Comparison of ENCODE assay signal across 8 cellular contexts in genomic region chr7:44122529-44122928, GRCh38. TPM values are rescaled to one million over a fixed set of nuclear protein-coding genes. Genes with fewer than 3 reads are reported as not detected.
DNase-seq lines count a peak whose midpoint lies in the region; ATAC-seq and TF ChIP-seq lines count a peak whose summit lies in the region.

No MANE protein-coding gene starts in this region.

- H3K27me3 ChIP-seq in heart right ventricle (no peaks in the 10 kb centered on the region), vagina (no peaks in the 10 kb centered on the region)

- peaks cover 5% of the 10 kb centered on the region for H3K9me3 Mint-ChIP-seq in memory B cell

- DNase-seq in heart right ventricle (no peak), cardiac septum (ENCODE audit: low spot score) (no peak), astrocyte of the spinal cord (ENCODE audit: low read depth, low spot score) (no peak), memory B cell (ENCODE audit: low spot score in 2 of 2) (no peak), vagina (ENCODE audit: extremely low spot score in 2 of 2) (no peak), lower leg skin (ENCODE audit: low spot score in 2 of 2) (no peak), NCI-H82 treated with DMSO at 0.1 percent for 48 hours (lab: John Stamatoyannopoulos, UW; ENCODE audit: unreplicated experiment) (no peak)

- H3K4me1 ChIP-seq in heart right ventricle (peaks cover 0 to 47% (median 18%) of the 10 kb centered on the region in 9 donors), vagina (peaks cover 26% of the 10 kb centered on the region)

- WGBS in heart right ventricle, 2 donors = 46 to 60% methylated on average over 1 of the region's 1 CpG
- 56 to 57% methylated on average over 1 of the region's 1 CpG for WGBS in lower leg skin, 2 donors

- in situ Hi-C loops in astrocyte of the spinal cord (cut with HindIII; ENCODE audit: low sequenced_read_pairs) = no loop called here

- TF ChIP-seq POLR2A in vagina (IDR thresholded peaks at IDR 0.05) (no peak), lower leg skin (IDR thresholded peaks at IDR 0.05) (no peak)

- H3K4me3 Mint-ChIP-seq in memory B cell = peak overlapping the region; percentile 78

- peaks cover 12% of the 10 kb centered on the region for H3K4me1 Mint-ChIP-seq in memory B cell

- peak overlapping the region in 9 of 10 donors; percentile 80 to 94 (median 89) for H3K27ac ChIP-seq in heart right ventricle
- peak overlapping the region; percentile 73 for H3K27ac ChIP-seq in vagina

- peak overlapping the region; percentile 76 for H3K27ac Mint-ChIP-seq in memory B cell

- H3K9me3 ChIP-seq in heart right ventricle (peaks cover 0 to 7% (median 0%) of the 10 kb centered on the region in 11 donors), vagina (no peaks in the 10 kb centered on the region)

- ATAC-seq in heart right ventricle (no peak), memory B cell (ENCODE audit: low read depth) (no peak), HG03520 (IDR thresholded peaks at IDR 0.05; ENCODE audit: unreplicated experiment) (no peak)

- H3K4me3 ChIP-seq in heart right ventricle = peak overlapping the region; percentile 33 to 90 (median 74)
- H3K4me3 ChIP-seq in astrocyte of the spinal cord (ENCODE audit: low read depth, low read length) = peak overlapping the region; percentile 58
- H3K4me3 ChIP-seq in vagina = peak overlapping the region; percentile 54 to 79
- H3K4me3 ChIP-seq in lower leg skin (ENCODE audit: low read depth, poor library complexity, severe bottlenecking) = no peak overlapping the region

- peaks cover 15% of the 10 kb centered on the region for H3K36me3 Mint-ChIP-seq in memory B cell

- TF ChIP-seq CTCF in heart right ventricle (IDR thresholded peaks at IDR 0.05) = no peak
- no peak for TF ChIP-seq CTCF in astrocyte of the spinal cord (IDR thresholded peaks at IDR 0.05; ENCODE audit: low read depth, low read length)
- TF ChIP-seq CTCF in vagina (IDR thresholded peaks at IDR 0.05) = no peak
- TF ChIP-seq CTCF in lower leg skin (IDR thresholded peaks at IDR 0.05) = no peak

- H3K36me3 ChIP-seq in heart right ventricle (peaks cover 0 to 43% (median 0%) of the 10 kb centered on the region in 9 donors), vagina (peaks cover 0 to 17% of the 10 kb centered on the region in 2 donors)

- intact Hi-C loops in heart right ventricle (cut with DNase I) = loop anchor here in 6 of 10 donors (2.0 to 5.0 kb wide), 5 partner anchors 35 to 80 kb away; partner anchors contain the start of genes POLM (in 4 of the 6) and YKT6 (in 1 of the 6)
- intact Hi-C loops in cardiac septum (cut with DNase I) = loop anchor here (2.0 to 5.0 kb wide), 2 partner anchors 46 to 80 kb away; partner anchors contain the start of gene YKT6
- intact Hi-C loops in vagina (cut with DNase I) = no loop called here
- intact Hi-C loops in lower leg skin (cut with DNase I; ENCODE audit: low total_unique reads) = no loop called here

- no peaks in the 10 kb centered on the region for H3K27me3 Mint-ChIP-seq in memory B cell

RNA-seq across cellular contexts. Expression of gene POLD2, which starts 0.8 kb away (rescaled TPM):
- total RNA-seq in heart right ventricle (10 to 100 TPM; 64.4 to 92.0 (median 76.8) TPM), cardiac septum (88.1 TPM), vagina (42.0 TPM), lower leg skin (10 to 100 TPM; 50.8 to 69.0 (median 58.7) TPM)
- 100 to 1,000 TPM in 1 of 2 donors, 10 to 100 TPM in 1; 89.3 to 150 TPM for polyA plus RNA-seq in heart right ventricle

RNA-seq across cellular contexts. Expression of gene AEBP1, which starts 18.4 kb away (rescaled TPM):
- total RNA-seq in heart right ventricle = 10 to 100 TPM; 14.1 to 31.3 (median 21.6) TPM
- polyA plus RNA-seq in heart right ventricle = 10 to 100 TPM; 18.0 to 33.7 TPM
- 93.1 TPM for total RNA-seq in cardiac septum
- total RNA-seq in vagina = 321 TPM
- 100 to 1,000 TPM in 1 of 4 donors, 10 to 100 TPM in 3; 52.6 to 134 (median 54.6) TPM for total RNA-seq in lower leg skin

RNA-seq across cellular contexts. Expression of gene MYL7, which starts 18.6 kb away (rescaled TPM):
- total RNA-seq in heart right ventricle (1,000 to 10,000 TPM in 7 of 10 donors, 100 to 1,000 TPM in 3; 146 to 6,323 (median 1,764) TPM), cardiac septum (2,493 TPM), vagina (not detected), lower leg skin (not detected)
- polyA plus RNA-seq in heart right ventricle = 1,000 to 10,000 TPM; 1,475 to 2,069 TPM

RNA-seq across cellular contexts. Expression of gene POLM, which starts 40.2 kb away (rescaled TPM):
- total RNA-seq in heart right ventricle (10 to 100 TPM; 10.9 to 28.4 (median 13.5) TPM), cardiac septum (13.9 TPM), vagina (31.4 TPM), lower leg skin (100 to 1,000 TPM in 1 of 4 donors, 10 to 100 TPM in 3; 31.0 to 110 (median 43.6) TPM)
- polyA plus RNA-seq in heart right ventricle = 10 to 100 TPM in 1 of 2 donors, 1 to 10 TPM in 1; 6.7 to 22.8 TPM

RNA-seq across cellular contexts. Expression of gene PGAM2, which starts 57.2 kb away (rescaled TPM):
- total RNA-seq in heart right ventricle (1,000 to 10,000 TPM in 2 of 10 donors, 100 to 1,000 TPM in 8; 375 to 1,148 (median 557) TPM), cardiac septum (322 TPM), vagina (not detected), lower leg skin (1 to 10 TPM in 3 of 4 donors, under 1 TPM in 1; 0.75 to 7.9 (median 3.6) TPM)
- polyA plus RNA-seq in heart right ventricle = 1,000 to 10,000 TPM in 1 of 2 donors, 100 to 1,000 TPM in 1; 367 to 2,327 TPM

Comparison
In these comparisons a context has a peak if more than half of its experiments do, and no peak if none do; other contexts are left out.
1. RNA of gene MYL7, which starts 18.6 kb away (total RNA-seq): 2,493 TPM in cardiac septum (single experiment) and 146 to 6,323 TPM in heart right ventricle; not detected in vagina (single experiment) and not detected in lower leg skin; every median in the first group is over 100 times any median in the second.
2. intact Hi-C loops: an anchor here in heart right ventricle (2.0 to 5.0 kb wide) and cardiac septum (2.0 to 5.0 kb wide); none called in vagina and lower leg skin.